Comparison of ENCODE assay signal across 26 cellular contexts in the genomic region with DNA sequence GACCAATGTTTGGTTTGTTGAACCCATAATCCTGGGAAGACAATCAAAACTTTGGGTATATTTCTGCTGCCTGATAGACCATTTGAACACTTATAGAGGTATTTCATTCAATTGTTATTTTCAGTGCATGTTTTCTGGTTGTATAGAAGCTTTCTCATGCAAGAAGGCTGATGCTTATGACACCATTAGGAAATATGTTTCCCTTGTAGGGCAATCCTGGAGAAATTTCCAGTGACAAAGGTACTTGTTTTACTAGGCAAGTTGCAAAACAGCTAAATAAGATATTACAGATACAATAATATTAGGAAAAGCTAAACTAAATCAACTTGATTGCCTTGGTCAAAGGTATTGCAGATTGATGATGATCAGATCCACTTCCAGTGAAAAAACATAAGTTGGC. TPM values are rescaled to one million over a fixed set of nuclear protein-coding genes. Genes with fewer than 3 reads are reported as not detected.
"Had no signal": no experiment of that assay in that cellular context is flagged by ENCODE, and none has a peak within 500 bp of the region (broad histone marks: within the 10 kb centered on the region; RNA-seq: fewer than 3 reads in every experiment).

No MANE protein-coding gene starts in this region.

- H3K36me3 Mint-ChIP-seq: immature natural killer cell, mesothelial cell of epicardium had no signal

- DNase-seq: dermis blood vessel endothelial cell; dorsolateral prefrontal cortex; effector CD4-positive, alpha-beta T cell; effector memory CD4-positive, alpha-beta T cell; erythroblast; esophagus squamous epithelium; foreskin keratinocyte; heart left ventricle; hypothalamus; immature natural killer cell; islet precursor cell; left cardiac atrium; left lung; left ventricle myocardium superior; lower lobe of right lung; mesenchymal stem cell; mucosa of descending colon; naive B cell had no signal

- H3K27me3 ChIP-seq: dorsolateral prefrontal cortex, esophagus squamous epithelium, foreskin keratinocyte, gastroesophageal sphincter, heart left ventricle, hepatocyte, left lung had no signal

- H3K4me1 ChIP-seq: left lung, lower lobe of right lung had no signal

- H3K27ac Mint-ChIP-seq: immature natural killer cell, mesothelial cell of epicardium, naive B cell had no signal

- H3K4me2 ChIP-seq: hepatocyte had no signal

- H3K27ac ChIP-seq: coronary artery, dorsolateral prefrontal cortex, esophagus squamous epithelium, foreskin keratinocyte, gastroesophageal sphincter, heart left ventricle, hepatocyte, left lung, lower lobe of right lung had no signal

- H3K4me1 Mint-ChIP-seq: immature natural killer cell, naive B cell had no signal

- H3K4me3 Mint-ChIP-seq: immature natural killer cell, mesothelial cell of epicardium had no signal

- FAIRE-seq: colon, endothelial cell of umbilical vein, frontal cortex had no signal

- H2AFZ ChIP-seq: hepatocyte had no signal

- H3K9me3 Mint-ChIP-seq: immature natural killer cell, mesothelial cell of epicardium, naive B cell had no signal

- H3K36me3 ChIP-seq: esophagus squamous epithelium, gastroesophageal sphincter, heart left ventricle, left lung, lower lobe of right lung had no signal

- H3K9me3 ChIP-seq: esophagus squamous epithelium, gastroesophageal sphincter, heart left ventricle, left lung, lower lobe of right lung, mucosa of descending colon had no signal

- ATAC-seq: esophagus mucosa, foreskin keratinocyte, gastroesophageal sphincter, heart left ventricle, left cardiac atrium, left lung, left ventricle myocardium superior, lower lobe of right lung, mucosa of descending colon had no signal

- H3K4me3 ChIP-seq: coronary artery, dorsolateral prefrontal cortex, esophagus squamous epithelium, gastroesophageal sphincter, heart left ventricle, hepatocyte, left lung, lower lobe of right lung, mucosa of descending colon had no signal

- H3K79me2 ChIP-seq: hepatocyte had no signal

RNA-seq across cellular contexts. Expression of a gene that starts 32.8 kb away (rescaled TPM):
- polyA plus RNA-seq: immature natural killer cell had no signal
